20 cellular contexts compared by ENCODE assay signal in genomic region chr6:351867-352289, GRCh38. TPM values are rescaled to one million over a fixed set of nuclear protein-coding genes. Genes with fewer than 3 reads are reported as not detected.
A peak's percentile ranks its signal among the peaks of the same experiment; 100 is the strongest.
DNase-seq lines count a peak whose midpoint lies in the region; ATAC-seq, FAIRE-seq and TF ChIP-seq lines count a peak whose summit lies in the region.
"Had no signal": no experiment of that assay in that cellular context is flagged by ENCODE, and none has a peak within 500 bp of the region (broad histone marks: within the 10 kb centered on the region; RNA-seq: fewer than 3 reads in every experiment).

No MANE protein-coding gene starts in this region.

- no peaks in the 10 kb centered on the region for H3K27me3 Mint-ChIP-seq in nephron progenitor cell (ENCODE audit: low read depth, poor library complexity)
- H3K27me3 Mint-ChIP-seq: CD4-positive, alpha-beta T cell had no signal

- POLR2A ChIA-PET in OCI-LY7 (lab: Charles Lee): interaction anchor here (0.7 to 8.4 kb wide), 11 partner anchors 9 to 51 kb away, joined by 3 to 77 read pairs (median 4); partner anchors contain the start of gene IRF4
- POLR2A ChIA-PET in HepG2 (lab: Yijun Ruan, JAX): no interaction called here

- TF ChIP-seq RAD21 in HepG2 (CRISPR knock-in tag; IDR thresholded peaks at IDR 0.05): no peak

- TF ChIP-seq EP300 in HepG2 (IDR thresholded peaks at IDR 0.05; ENCODE audit: low read depth in 2 of 2, low read length in 2 of 2): no peak
- no peak for TF ChIP-seq EP300 in HepG2 (CRISPR knock-in tag; IDR thresholded peaks at IDR 0.05; ENCODE audit: borderline replicate concordance)

- H3K79me2 ChIP-seq in OCI-LY7 (ENCODE audit: insufficient read depth, low read depth, low read length): no peaks in the 10 kb centered on the region
- no peaks in the 10 kb centered on the region for H3K79me2 ChIP-seq in HepG2 (ENCODE audit: insufficient read depth, low read length)

- peak overlapping the region; percentile 30; the same call in 1 of the 2 replicates for H3K4me2 ChIP-seq in OCI-LY7 (ENCODE audit: low read length)
- H3K4me2 ChIP-seq in HepG2 (ENCODE audit: low read depth, low read length): no peak overlapping the region
- H3K4me2 ChIP-seq: SK-N-SH had no signal

- no peak for TF ChIP-seq CTCF in left ventricle myocardium inferior (IDR thresholded peaks at IDR 0.05; ENCODE audit: borderline replicate concordance)
- no peak; the same call in 1 of the 2 replicates for TF ChIP-seq CTCF in OCI-LY7 (conservative IDR thresholded peaks at IDR 0.05; ENCODE audit: low read length)
- 0 out of 2 replicates have a peak, but pooled peaks have one; percentile 9 for TF ChIP-seq CTCF in HepG2 (CRISPR knock-in tag; IDR thresholded peaks at IDR 0.05)
- no peak for TF ChIP-seq CTCF in upper lobe of right lung (IDR thresholded peaks at IDR 0.05)
- TF ChIP-seq CTCF in nephron progenitor cell (IDR thresholded peaks at IDR 0.05): no peak

- 72% methylated on average over 4 of the region's 4 CpGs for WGBS in HepG2 (ENCODE audit: low lambda C conversion rate)
- 78 to 86% (median 85%) methylated on average over 4 of the region's 4 CpGs for WGBS in small intestine, 3 donors

- H3K9me3 ChIP-seq in left ventricle myocardium inferior (replicated peaks) (no peaks in the 10 kb centered on the region), OCI-LY7 (ENCODE audit: low read length) (no peaks in the 10 kb centered on the region), HepG2 (ENCODE audit: low read length) (no peaks in the 10 kb centered on the region), upper lobe of right lung (no peaks in the 10 kb centered on the region), small intestine (ENCODE audit: control insufficient read depth, low read depth) (no peaks in the 10 kb centered on the region)
- H3K9me3 ChIP-seq: BE2C, SK-N-SH had no signal

- no peak overlapping the region for H3K4me3 Mint-ChIP-seq in nephron progenitor cell
- H3K4me3 Mint-ChIP-seq: CD4-positive, alpha-beta T cell had no signal

- no peak overlapping the region for H3K4me3 ChIP-seq in left ventricle myocardium inferior
- H3K4me3 ChIP-seq in OCI-LY7 (ENCODE audit: low read depth, low read length, poor library complexity, severe bottlenecking): no peak overlapping the region
- no peak overlapping the region for H3K4me3 ChIP-seq in HepG2 (replicated peaks in 1 of 3; ENCODE audit: insufficient read depth in 1 of 3, low read depth in 2 of 3, low read length in 3 of 3)
- no peak overlapping the region for H3K4me3 ChIP-seq in upper lobe of right lung
- no peak overlapping the region for H3K4me3 ChIP-seq in small intestine (ENCODE audit: low read depth in 1 of 2, low read length in 2 of 2)

- DNase-seq in Right ventricle myocardium inferior (ENCODE audit: missing footprints) (peak; percentile 61), left ventricle myocardium inferior (no peak), OCI-LY7 (ENCODE audit: low spot score) (peak; percentile 67), HepG2 (ENCODE audit: low spot score) (no peak), upper lobe of right lung (peak; percentile 69), nephron progenitor cell (no peak), small intestine (no peak)
- DNase-seq in activated CD8-positive, alpha-beta memory T cell treated with anti-CD3 and anti-CD28 coated beads for 24 hours: no peak
- DNase-seq: 8988T; BE2C; CD4-positive, alpha-beta T cell; HCEC 1CT; KBM-7; NCI-H1092; NCI-H146; NCI-H2081 treated with DMSO at 0.1 percent for 48 hours; NCI-H524; SHP77; SK-N-SH had no signal

- FAIRE-seq in HepG2 (lab: Jason Lieb, UNC) (no peak), small intestine (lab: Jason Lieb, UNC) (no peak)

- peaks cover 17% of the 10 kb centered on the region for H3K36me3 Mint-ChIP-seq in nephron progenitor cell (ENCODE audit: low read depth)

- CTCF ChIA-PET in OCI-LY7 (lab: Charles Lee; ENCODE audit: unreplicated experiment): interaction anchor here (0.8 to 2.5 kb wide), 8 partner anchors 9 to 162 kb away, joined by 3 to 14 read pairs (median 4); no protein-coding TSS in a partner anchor
- CTCF ChIA-PET in HepG2 (lab: Yijun Ruan, JAX; ENCODE audit: low intra/inter-chr PET ratio, low total read pairs): no interaction called here

- H3K4me1 ChIP-seq in left ventricle myocardium inferior (peaks cover 3% of the 10 kb centered on the region), OCI-LY7 (ENCODE audit: insufficient read depth, low read length, poor library complexity, severe bottlenecking) (peaks cover 99% of the 10 kb centered on the region), HepG2 (ENCODE audit: insufficient read depth, low read length) (no peaks in the 10 kb centered on the region), upper lobe of right lung (no peaks in the 10 kb centered on the region), small intestine (ENCODE audit: control insufficient read depth in 2 of 2, insufficient read depth in 1 of 2, low read depth in 1 of 2, low read length in 1 of 2) (no peaks in the 10 kb centered on the region)
- H3K4me1 ChIP-seq: BE2C had no signal

- peaks cover 41% of the 10 kb centered on the region for H3K4me1 Mint-ChIP-seq in nephron progenitor cell

- no peak for TF ChIP-seq POLR2A in HepG2 (IDR thresholded peaks at IDR 0.05; ENCODE audit: insufficient read depth in 1 of 2, low read depth in 2 of 2, low read length in 2 of 2)

- in situ Hi-C loops in HepG2 (cut with HindIII; ENCODE audit: extremely low pct_ligation_motif_present, low pct_unique_long_range_greater_than_20kb): no loop called here

- no peak for ATAC-seq in Right ventricle myocardium inferior
- no peak; the same call in 2 of the 3 replicates for ATAC-seq in HepG2
- no peak for ATAC-seq in upper lobe of right lung
- ATAC-seq: Panc1 had no signal

- no peaks in the 10 kb centered on the region for H3K9me2 ChIP-seq in OCI-LY7 (ENCODE audit: insufficient read depth, low read length)
- H3K9me2 ChIP-seq: SK-N-SH had no signal

- BruUV-seq in OCI-LY7 (replicated peaks; lab: Mats Ljungman, UMichigan) (no TSS peak), HepG2 (replicated peaks; lab: Mats Ljungman, UMichigan) (no TSS peak)

- no peak overlapping the region for H3K9ac ChIP-seq in HepG2 (ENCODE audit: insufficient read depth, low read depth, low read length)
- H3K9ac ChIP-seq: SK-N-SH had no signal

- H3K27me3 ChIP-seq in left ventricle myocardium inferior (ENCODE audit: low read depth) (no peaks in the 10 kb centered on the region), HepG2 (ENCODE audit: control insufficient read depth in 1 of 2, insufficient read depth in 2 of 2, low read length in 2 of 2) (peaks cover 0 to 4% of the 10 kb centered on the region in 2 experiments; a peak in 2 of 5 replicates), upper lobe of right lung (no peaks in the 10 kb centered on the region), small intestine (ENCODE audit: control insufficient read depth in 2 of 2, insufficient read depth in 2 of 2, low read length in 2 of 2) (no peaks in the 10 kb centered on the region)
- H3K27me3 ChIP-seq: BE2C had no signal

- H3K27ac ChIP-seq in left ventricle myocardium inferior (replicated peaks): no peak overlapping the region
- H3K27ac ChIP-seq in OCI-LY7 (ENCODE audit: low read depth, low read length, poor library complexity, severe bottlenecking): peak overlapping the region; percentile 49
- H3K27ac ChIP-seq in HepG2 (ENCODE audit: extremely low read length, insufficient read depth, low read length): no peak overlapping the region
- no peak overlapping the region for H3K27ac ChIP-seq in upper lobe of right lung
- no peak overlapping the region for H3K27ac ChIP-seq in small intestine (ENCODE audit: low read depth in 1 of 2, low read length in 1 of 2)

- no peak overlapping the region for H2AFZ ChIP-seq in OCI-LY7 (ENCODE audit: low read length)
- no peak overlapping the region for H2AFZ ChIP-seq in HepG2 (ENCODE audit: low read length)

- no peak overlapping the region for H3K27ac Mint-ChIP-seq in nephron progenitor cell
- H3K27ac Mint-ChIP-seq: CD4-positive, alpha-beta T cell had no signal

- H3K36me3 ChIP-seq in left ventricle myocardium inferior: peaks cover 32% of the 10 kb centered on the region
- H3K36me3 ChIP-seq in OCI-LY7 (ENCODE audit: insufficient read depth, low read length): peaks cover 21% of the 10 kb centered on the region; the same call in 1 of the 2 replicates
- peaks cover 0 to 1% of the 10 kb centered on the region in 2 experiments; a peak in 2 of 5 replicates for H3K36me3 ChIP-seq in HepG2 (replicated peaks in 1 of 2; ENCODE audit: control insufficient read depth in 1 of 2, insufficient read depth in 2 of 2, low read length in 2 of 2)
- peaks cover 22% of the 10 kb centered on the region for H3K36me3 ChIP-seq in upper lobe of right lung
- no peaks in the 10 kb centered on the region for H3K36me3 ChIP-seq in small intestine (ENCODE audit: control insufficient read depth in 2 of 2, insufficient read depth in 2 of 2, low read length in 2 of 2)
- H3K36me3 ChIP-seq: BE2C had no signal

- peaks cover 97% of the 10 kb centered on the region for H3K9me3 Mint-ChIP-seq in nephron progenitor cell
- H3K9me3 Mint-ChIP-seq: CD4-positive, alpha-beta T cell had no signal

- intact Hi-C loops in Right ventricle myocardium inferior (cut with DNase I) (no loop called here), left ventricle myocardium inferior (cut with micrococcal nuclease) (no loop called here), OCI-LY7 (cut with micrococcal nuclease; ENCODE audit: unreplicated experiment) (loop anchor here (5.0 kb wide), 1 partner anchor 40 kb away; the partner anchor contains the start of gene IRF4), HepG2 (cut with micrococcal nuclease; ENCODE audit: unreplicated experiment) (no loop called here), upper lobe of right lung (cut with DNase I) (no loop called here)

- H4K20me1 ChIP-seq in OCI-LY7 (ENCODE audit: insufficient read depth, low read length) (no peaks in the 10 kb centered on the region), HepG2 (ENCODE audit: insufficient read depth, low read length) (no peaks in the 10 kb centered on the region)

RNA-seq across cellular contexts. Expression of gene IRF4, which starts 39.7 kb away (rescaled TPM):
- 0.68 TPM for total RNA-seq in Right ventricle myocardium inferior
- total RNA-seq in left ventricle myocardium inferior: 0.22 TPM
- 143 and 189 TPM in 2 replicates for total RNA-seq in OCI-LY7 (2014; rRNA removed; shearing (Covaris generic))
- total RNA-seq in OCI-LY7 (2022): 281 and 291 TPM in 2 replicates
- total RNA-seq in HepG2 (2016; rRNA removed; fragmentation: Illumina TruSeq; extraction: Trizol): 0.07 and 0.09 TPM in 2 replicates
- total RNA-seq in HepG2 (2016; cell fraction: cytosol; rRNA removed; fragmentation: Illumina TruSeq; extraction: Trizol; ENCODE audit: low read depth): not detected in 2 replicates
- 0.06 and 0.13 TPM in 2 replicates for total RNA-seq in HepG2 (2016; cell fraction: insoluble cytoplasmic fraction; rRNA removed; fragmentation: Illumina TruSeq; extraction: Trizol)
- 0.19 and 0.21 TPM in 2 replicates for total RNA-seq in HepG2 (2016; cell fraction: membrane; rRNA removed; fragmentation: Illumina TruSeq; extraction: Trizol)
- total RNA-seq in HepG2 (2016; cell fraction: nucleus; rRNA removed; fragmentation: Illumina TruSeq; extraction: Trizol): 0.09 TPM in 1 of 2 replicates, not detected in the other
- polyA plus RNA-seq in HepG2 (2011; rRNA removed): 0.07 TPM in 2 replicates
- 0.04 and 0.24 TPM in 2 replicates for polyA plus RNA-seq in HepG2 (2011; cell fraction: cytosol; rRNA removed)
- 0.16 and 0.51 TPM in 2 replicates for polyA plus RNA-seq in HepG2 (2011; cell fraction: nucleus; rRNA removed)
- polyA plus RNA-seq in HepG2 (2012): 0.04 and 0.11 TPM in 2 replicates
- polyA plus RNA-seq in HepG2 (2016; cell fraction: cytosol; fragmentation: Illumina TruSeq; extraction: Trizol; ENCODE audit: low read depth): not detected in 2 replicates
- polyA plus RNA-seq in HepG2 (2016; cell fraction: insoluble cytoplasmic fraction; fragmentation: Illumina TruSeq; extraction: Trizol; ENCODE audit: low read depth): 0.09 and 0.10 TPM in 2 replicates
- polyA plus RNA-seq in HepG2 (2016; cell fraction: membrane; fragmentation: Illumina TruSeq; extraction: Trizol; ENCODE audit: low read depth): 0.03 and 0.05 TPM in 2 replicates
- polyA plus RNA-seq in HepG2 (2016; cell fraction: nucleus; fragmentation: Illumina TruSeq; extraction: Trizol; ENCODE audit: insufficient read depth, low read depth): 0.11 and 0.30 TPM in 2 replicates
- polyA minus RNA-seq in HepG2 (2011; rRNA and poly(A)+ RNA removed; ENCODE audit: low replicate concordance): 0.72 TPM in 1 of 2 replicates, not detected in the other
- not detected in 2 replicates for polyA minus RNA-seq in HepG2 (2011; cell fraction: cytosol; rRNA and poly(A)+ RNA removed)
- 0.12 and 0.13 TPM in 2 replicates for polyA minus RNA-seq in HepG2 (2011; cell fraction: nucleus; rRNA and poly(A)+ RNA removed)
- total RNA-seq in upper lobe of right lung: 3.7 TPM
- 1 to 10 TPM in 2 of 3 donors, not detected in 1; 1.4 to 3.5 TPM for polyA plus RNA-seq in small intestine
- polyA plus RNA-seq: SK-N-SH had no signal

RNA-seq across cellular contexts. Expression of gene DUSP22, which starts 59.6 kb away (rescaled TPM):
- total RNA-seq in Right ventricle myocardium inferior (50.0 TPM), left ventricle myocardium inferior (48.0 TPM), OCI-LY7 (2022) (171 and 215 TPM in 2 replicates), HepG2 (2016; rRNA removed; fragmentation: Illumina TruSeq; extraction: Trizol) (29.1 and 32.8 TPM in 2 replicates), upper lobe of right lung (61.2 TPM)
- 133 and 149 TPM in 2 replicates for total RNA-seq in OCI-LY7 (2014; rRNA removed; shearing (Covaris generic))
- total RNA-seq in HepG2 (2016; cell fraction: cytosol; rRNA removed; fragmentation: Illumina TruSeq; extraction: Trizol; ENCODE audit: low read depth): 22.6 TPM in 2 replicates
- 25.5 and 31.6 TPM in 2 replicates for total RNA-seq in HepG2 (2016; cell fraction: insoluble cytoplasmic fraction; rRNA removed; fragmentation: Illumina TruSeq; extraction: Trizol)
- total RNA-seq in HepG2 (2016; cell fraction: membrane; rRNA removed; fragmentation: Illumina TruSeq; extraction: Trizol): 56.6 and 61.9 TPM in 2 replicates
- 32.2 and 39.4 TPM in 2 replicates for total RNA-seq in HepG2 (2016; cell fraction: nucleus; rRNA removed; fragmentation: Illumina TruSeq; extraction: Trizol)
- polyA plus RNA-seq in HepG2 (2011; rRNA removed) (20.2 and 22.5 TPM in 2 replicates), small intestine (10 to 100 TPM; 28.2 to 40.0 (median 30.0) TPM)
- 21.7 and 22.6 TPM in 2 replicates for polyA plus RNA-seq in HepG2 (2011; cell fraction: cytosol; rRNA removed)
- 114 and 123 TPM in 2 replicates for polyA plus RNA-seq in HepG2 (2011; cell fraction: nucleus; rRNA removed)
- 26.8 and 53.2 TPM in 2 replicates for polyA plus RNA-seq in HepG2 (2012)
- polyA plus RNA-seq in HepG2 (2016; cell fraction: cytosol; fragmentation: Illumina TruSeq; extraction: Trizol; ENCODE audit: low read depth): 30.2 and 39.2 TPM in 2 replicates
- polyA plus RNA-seq in HepG2 (2016; cell fraction: insoluble cytoplasmic fraction; fragmentation: Illumina TruSeq; extraction: Trizol; ENCODE audit: low read depth): 30.2 and 36.3 TPM in 2 replicates
- polyA plus RNA-seq in HepG2 (2016; cell fraction: membrane; fragmentation: Illumina TruSeq; extraction: Trizol; ENCODE audit: low read depth): 58.4 and 62.7 TPM in 2 replicates
- 46.9 and 51.1 TPM in 2 replicates for polyA plus RNA-seq in HepG2 (2016; cell fraction: nucleus; fragmentation: Illumina TruSeq; extraction: Trizol; ENCODE audit: insufficient read depth, low read depth)
- polyA minus RNA-seq in HepG2 (2011; rRNA and poly(A)+ RNA removed; ENCODE audit: low replicate concordance): 5.3 and 29.0 TPM in 2 replicates
- polyA minus RNA-seq in HepG2 (2011; cell fraction: cytosol; rRNA and poly(A)+ RNA removed): 5.7 and 8.6 TPM in 2 replicates
- polyA minus RNA-seq in HepG2 (2011; cell fraction: nucleus; rRNA and poly(A)+ RNA removed): 42.6 and 44.8 TPM in 2 replicates

Comparison
In these comparisons a context has a peak if more than half of its experiments do, and no peak if none do; other contexts are left out.
1. DNase-seq: peak in Right ventricle myocardium inferior (single experiment), OCI-LY7 (single experiment) and upper lobe of right lung (single experiment); none in left ventricle myocardium inferior (single experiment), HepG2 (single experiment), nephron progenitor cell (single experiment), small intestine (single experiment) and activated CD8-positive, alpha-beta memory T cell treated with anti-CD3 and anti-CD28 coated beads for 24 hours (single experiment).
2. RNA of gene IRF4, which starts 39.7 kb away (total RNA-seq): 143 to 291 TPM in OCI-LY7; 3.7 TPM in upper lobe of right lung (single experiment), 0.68 TPM in Right ventricle myocardium inferior (single experiment), 0.22 TPM in left ventricle myocardium inferior (single experiment) and 0.06 to 0.21 TPM in HepG2; every median in the first group is over 10 times any median in the second.